Comparison of ENCODE assay signal across 19 cellular contexts in the genomic region with DNA sequence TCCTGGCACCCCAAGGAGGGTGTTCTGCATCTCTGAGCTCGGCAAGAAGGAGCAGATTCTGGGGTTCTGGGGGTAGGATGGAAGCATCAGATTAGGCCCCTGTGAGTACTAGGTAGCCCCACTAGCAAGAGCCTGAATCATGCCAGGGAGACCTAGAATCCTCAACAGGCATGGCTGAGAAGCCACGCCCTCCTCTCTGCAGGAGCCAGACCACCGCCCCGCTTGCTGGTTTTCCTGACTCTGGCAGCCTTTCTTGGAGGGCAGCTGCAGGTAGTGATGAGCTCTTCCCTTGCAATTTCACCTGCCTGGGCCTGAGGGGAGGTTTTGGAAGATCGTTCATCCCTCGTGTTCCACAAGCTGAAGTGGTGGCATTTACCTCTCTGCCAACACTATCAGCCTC.
DNase-seq lines count a peak whose midpoint lies in the region; ATAC-seq, FAIRE-seq and TF ChIP-seq lines count a peak whose summit lies in the region.
"Had no signal": no experiment of that assay in that cellular context is flagged by ENCODE, and none has a peak within 500 bp of the region (broad histone marks: within the 10 kb centered on the region; RNA-seq: fewer than 3 reads in every experiment).

No MANE protein-coding gene starts in this region.

- no peak overlapping the region for H3K27ac ChIP-seq in CD4-positive, alpha-beta T cell (ENCODE audit: low read depth, low read length)
- H3K27ac ChIP-seq in neuronal stem cell (replicated peaks; ENCODE audit: low read length), result no peak overlapping the region
- H3K27ac ChIP-seq: GM23248 had no signal

- intact Hi-C loops in CD4-positive, alpha-beta T cell (cut with DNase I, micrococcal nuclease), result loop anchor here in 1 of 2 experiments (5.0 kb wide), 1 partner anchor 33 kb away; no protein-coding TSS in a partner anchor

- H2BK12ac ChIP-seq in neuronal stem cell (ENCODE audit: low read length), result no peak overlapping the region

- H3K4me3 Mint-ChIP-seq in CD4-positive, alpha-beta T cell, result no peak overlapping the region
- no peak overlapping the region for H3K4me3 Mint-ChIP-seq in WTC11
- H3K4me3 Mint-ChIP-seq: CD4-positive, CD25-positive, alpha-beta regulatory T cell; IgD-negative memory B cell had no signal

- H3K4me3 ChIP-seq in H7 (ENCODE audit: insufficient read depth, low read depth, low read length), result no peak overlapping the region
- H3K4me3 ChIP-seq in neuronal stem cell (ENCODE audit: low read length in 2 of 2), result no peak overlapping the region
- no peak overlapping the region for H3K4me3 ChIP-seq in HAP-1
- H3K4me3 ChIP-seq: GM23248 had no signal

- H3K27me3 Mint-ChIP-seq in CD4-positive, alpha-beta T cell, result no peaks in the 10 kb centered on the region
- H3K27me3 Mint-ChIP-seq in WTC11 (ENCODE audit: low read depth), result peaks cover 11% of the 10 kb centered on the region
- H3K27me3 Mint-ChIP-seq: CD4-positive, CD25-positive, alpha-beta regulatory T cell had no signal

- no peak for FAIRE-seq in urothelium cell line (lab: Jason Lieb, UNC)
- FAIRE-seq: A204.1, D721Med, G401.6, GM12891, HepG2 had no signal

- TF ChIP-seq CTCF in CD4-positive, alpha-beta T cell (IDR thresholded peaks at IDR 0.05), result no peak
- no peak for TF ChIP-seq CTCF in WTC11 (IDR thresholded peaks at IDR 0.05)

- no peak overlapping the region for H3K9ac ChIP-seq in neuronal stem cell (ENCODE audit: low read depth, low read length, poor library complexity)
- H3K9ac ChIP-seq: GM23248 had no signal

- H3K4me2 ChIP-seq in neuronal stem cell (ENCODE audit: insufficient read depth, low read length, poor library complexity, severe bottlenecking), result no peak overlapping the region

- POLR2A ChIA-PET in CD4-positive, alpha-beta T cell (lab: Charles Lee), result interaction anchor here (1.0 to 1.3 kb wide), 2 partner anchors 10 to 42 kb away, joined by 3 read pairs; no protein-coding TSS in a partner anchor
- POLR2A ChIA-PET in WTC11 (lab: Charles Lee), result no interaction called here

- WGBS in neuronal stem cell (ENCODE audit: extremely low coverage in 2 of 2, insufficient read length in 2 of 2, insufficient replicate concordance in 1 of 2), 2 donors, result no CpG with 5 or more reads among the region's 6 CpGs

- no peaks in the 10 kb centered on the region for H3K79me1 ChIP-seq in neuronal stem cell (ENCODE audit: low read depth, low read length)

- in situ Hi-C loops in HAP-1 (cut with MboI; ENCODE audit: low sequenced_read_pairs), result no loop called here

- H3K18ac ChIP-seq in neuronal stem cell (ENCODE audit: low read length), result peak overlapping the region; percentile 32

- CTCF ChIA-PET in CD4-positive, alpha-beta T cell (lab: Charles Lee), result no interaction called here
- CTCF ChIA-PET in WTC11 (lab: Charles Lee), result interaction anchor here (0.5 to 3.4 kb wide), 3 partner anchors 49 to 543 kb away, joined by 3 to 20 read pairs (median 3); a partner anchor contains a TSS

- no peak overlapping the region for H2BK120ac ChIP-seq in neuronal stem cell (ENCODE audit: low read depth, low read length)

- no peak overlapping the region for H3K4ac ChIP-seq in neuronal stem cell (ENCODE audit: low read length)

- H3K4me1 ChIP-seq in neuronal stem cell (ENCODE audit: control insufficient read depth in 2 of 2, insufficient read depth in 1 of 2, low read depth in 1 of 2, low read length in 2 of 2), result peaks cover 7 to 8% of the 10 kb centered on the region in 2 donors
- H3K4me1 ChIP-seq in HAP-1, result no peaks in the 10 kb centered on the region
- H3K4me1 ChIP-seq: Caco-2 had no signal

- no peak for ATAC-seq in CD4-positive, alpha-beta T cell (ENCODE audit: poor library complexity)
- peak; percentile 58; the same call in 1 of the 2 replicates for ATAC-seq in WTC11
- ATAC-seq: HCT116, HepG2 had no signal

- peaks cover 16% of the 10 kb centered on the region for H3K36me3 Mint-ChIP-seq in CD4-positive, alpha-beta T cell (ENCODE audit: low read depth)
- no peaks in the 10 kb centered on the region; the same call in 1 of the 2 replicates for H3K36me3 Mint-ChIP-seq in WTC11

- no peaks in the 10 kb centered on the region for H3K27me3 ChIP-seq in CD4-positive, alpha-beta T cell (ENCODE audit: control insufficient read depth, insufficient read depth, low read length)
- no peaks in the 10 kb centered on the region; the same call in 1 of the 2 replicates for H3K27me3 ChIP-seq in H7 (ENCODE audit: control insufficient read depth, insufficient read depth, low read length)
- no peaks in the 10 kb centered on the region for H3K27me3 ChIP-seq in neuronal stem cell (ENCODE audit: control insufficient read depth in 3 of 3, insufficient read depth in 3 of 3, low read depth in 1 of 3, low read length in 3 of 3)
- H3K27me3 ChIP-seq in HAP-1 (ENCODE audit: low read depth), result peaks cover 8% of the 10 kb centered on the region
- H3K27me3 ChIP-seq: BE2C had no signal

- H3K14ac ChIP-seq in neuronal stem cell (ENCODE audit: low read length), result no peak overlapping the region

- DNase-seq in CD4-positive, alpha-beta T cell, result no peak
- DNase-seq in H7, result peak; percentile 41
- DNase-seq in WTC11 (ENCODE audit: low spot score), result no peak
- no peak for DNase-seq in neuronal stem cell (ENCODE audit: low spot score)
- DNase-seq in urothelium cell line (ENCODE audit: low spot score), result no peak
- no peak for DNase-seq in HAP-1 (ENCODE audit: low spot score in 2 of 2)
- DNase-seq: ACHN; BE2C; C1 segment of cervical spinal cord; Caco-2; CD4-positive, CD25-positive, alpha-beta regulatory T cell; GM23248 had no signal

- peaks cover 76% of the 10 kb centered on the region for H3K4me1 Mint-ChIP-seq in CD4-positive, alpha-beta T cell (ENCODE audit: low read depth)
- peaks cover 2% of the 10 kb centered on the region; the same call in 1 of the 2 replicates for H3K4me1 Mint-ChIP-seq in WTC11

- peaks cover 16% of the 10 kb centered on the region for H3K9me3 Mint-ChIP-seq in CD4-positive, alpha-beta T cell
- H3K9me3 Mint-ChIP-seq in WTC11, result peaks cover 24% of the 10 kb centered on the region

- H3K23ac ChIP-seq in neuronal stem cell (ENCODE audit: low read depth, low read length, poor library complexity), result no peak overlapping the region

- no peak overlapping the region for H4K91ac ChIP-seq in neuronal stem cell (ENCODE audit: low read depth, low read length, poor library complexity)

- H3K36me3 ChIP-seq in H7 (replicated peaks; ENCODE audit: control insufficient read depth, insufficient read depth, low read length) (no peaks in the 10 kb centered on the region), neuronal stem cell (replicated peaks in 1 of 2; ENCODE audit: control insufficient read depth in 2 of 2, insufficient read depth in 2 of 2, low read length in 2 of 2) (no peaks in the 10 kb centered on the region), HAP-1 (replicated peaks) (no peaks in the 10 kb centered on the region)
- H3K36me3 ChIP-seq: BE2C had no signal

- H2BK5ac ChIP-seq in neuronal stem cell (ENCODE audit: low read length), result no peak overlapping the region

- H3K9me3 ChIP-seq in CD4-positive, alpha-beta T cell (ENCODE audit: control insufficient read depth, low read length), result no peaks in the 10 kb centered on the region
- H3K9me3 ChIP-seq in neuronal stem cell (replicated peaks in 1 of 2; ENCODE audit: control insufficient read depth in 2 of 2, insufficient read depth in 1 of 2, low read depth in 1 of 2, low read length in 2 of 2), result no peaks in the 10 kb centered on the region
- no peaks in the 10 kb centered on the region for H3K9me3 ChIP-seq in HAP-1
- H3K9me3 ChIP-seq: BE2C, Caco-2 had no signal

- no peak overlapping the region for H2AFZ ChIP-seq in neuronal stem cell (ENCODE audit: low read length)
- H2AFZ ChIP-seq: GM23248 had no signal

- no peak overlapping the region for H4K8ac ChIP-seq in neuronal stem cell (ENCODE audit: low read depth, low read length)

- no peak overlapping the region for H2BK15ac ChIP-seq in neuronal stem cell (ENCODE audit: low read length)

- H2AK5ac ChIP-seq in neuronal stem cell (ENCODE audit: low read depth, low read length), result no peak overlapping the region

- peak overlapping the region; percentile 82 for H3K27ac Mint-ChIP-seq in CD4-positive, alpha-beta T cell
- no peak overlapping the region for H3K27ac Mint-ChIP-seq in WTC11
- H3K27ac Mint-ChIP-seq: IgD-negative memory B cell had no signal

TF ChIP-seq in WTC11, 78 proteins besides CTCF, POLR2A, EP300 and RAD21 (continues in another document):
- TF ChIP-seq, protein P1, sequence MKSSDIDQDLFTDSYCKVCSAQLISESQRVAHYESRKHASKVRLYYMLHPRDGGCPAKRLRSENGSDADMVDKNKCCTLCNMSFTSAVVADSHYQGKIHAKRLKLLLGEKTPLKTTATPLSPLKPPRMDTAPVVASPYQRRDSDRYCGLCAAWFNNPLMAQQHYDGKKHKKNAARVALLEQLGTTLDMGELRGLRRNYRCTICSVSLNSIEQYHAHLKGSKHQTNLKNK (CRISPR knock-in tag; IDR thresholded peaks at IDR 0.05), result no peak
- TF ChIP-seq SP1 (CRISPR knock-in tag; conservative IDR thresholded peaks at IDR 0.05) (no peak), SMAD4 (CRISPR knock-in tag; IDR thresholded peaks at IDR 0.05) (no peak), MYBL2 (CRISPR knock-in tag; IDR thresholded peaks at IDR 0.05) (no peak), RELA (CRISPR knock-in tag; IDR thresholded peaks at IDR 0.05; ENCODE audit: borderline replicate concordance) (no peak)
- TF ChIP-seq, protein P2, sequence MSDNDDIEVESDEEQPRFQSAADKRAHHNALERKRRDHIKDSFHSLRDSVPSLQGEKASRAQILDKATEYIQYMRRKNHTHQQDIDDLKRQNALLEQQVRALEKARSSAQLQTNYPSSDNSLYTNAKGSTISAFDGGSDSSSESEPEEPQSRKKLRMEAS (CRISPR knock-in tag; IDR thresholded peaks at IDR 0.05), result no peak
- TF ChIP-seq, protein P3, sequence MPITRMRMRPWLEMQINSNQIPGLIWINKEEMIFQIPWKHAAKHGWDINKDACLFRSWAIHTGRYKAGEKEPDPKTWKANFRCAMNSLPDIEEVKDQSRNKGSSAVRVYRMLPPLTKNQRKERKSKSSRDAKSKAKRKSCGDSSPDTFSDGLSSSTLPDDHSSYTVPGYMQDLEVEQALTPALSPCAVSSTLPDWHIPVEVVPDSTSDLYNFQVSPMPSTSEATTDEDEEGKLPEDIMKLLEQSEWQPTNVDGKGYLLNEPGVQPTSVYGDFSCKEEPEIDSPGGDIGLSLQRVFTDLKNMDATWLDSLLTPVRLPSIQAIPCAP (CRISPR knock-in tag; IDR thresholded peaks at IDR 0.05), result no peak
- TF ChIP-seq, protein P4, sequence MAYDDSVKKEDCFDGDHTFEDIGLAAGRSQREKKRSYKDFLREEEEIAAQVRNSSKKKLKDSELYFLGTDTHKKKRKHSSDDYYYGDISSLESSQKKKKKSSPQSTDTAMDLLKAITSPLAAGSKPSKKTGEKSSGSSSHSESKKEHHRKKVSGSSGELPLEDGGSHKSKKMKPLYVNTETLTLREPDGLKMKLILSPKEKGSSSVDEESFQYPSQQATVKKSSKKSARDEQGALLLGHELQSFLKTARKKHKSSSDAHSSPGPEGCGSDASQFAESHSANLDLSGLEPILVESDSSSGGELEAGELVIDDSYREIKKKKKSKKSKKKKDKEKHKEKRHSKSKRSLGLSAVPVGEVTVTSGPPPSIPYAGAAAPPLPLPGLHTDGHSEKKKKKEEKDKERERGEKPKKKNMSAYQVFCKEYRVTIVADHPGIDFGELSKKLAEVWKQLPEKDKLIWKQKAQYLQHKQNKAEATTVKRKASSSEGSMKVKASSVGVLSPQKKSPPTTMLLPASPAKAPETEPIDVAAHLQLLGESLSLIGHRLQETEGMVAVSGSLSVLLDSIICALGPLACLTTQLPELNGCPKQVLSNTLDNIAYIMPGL (CRISPR knock-in tag; IDR thresholded peaks at IDR 0.05), result no peak
